9 cellular contexts compared by ENCODE assay signal in the genomic region with DNA sequence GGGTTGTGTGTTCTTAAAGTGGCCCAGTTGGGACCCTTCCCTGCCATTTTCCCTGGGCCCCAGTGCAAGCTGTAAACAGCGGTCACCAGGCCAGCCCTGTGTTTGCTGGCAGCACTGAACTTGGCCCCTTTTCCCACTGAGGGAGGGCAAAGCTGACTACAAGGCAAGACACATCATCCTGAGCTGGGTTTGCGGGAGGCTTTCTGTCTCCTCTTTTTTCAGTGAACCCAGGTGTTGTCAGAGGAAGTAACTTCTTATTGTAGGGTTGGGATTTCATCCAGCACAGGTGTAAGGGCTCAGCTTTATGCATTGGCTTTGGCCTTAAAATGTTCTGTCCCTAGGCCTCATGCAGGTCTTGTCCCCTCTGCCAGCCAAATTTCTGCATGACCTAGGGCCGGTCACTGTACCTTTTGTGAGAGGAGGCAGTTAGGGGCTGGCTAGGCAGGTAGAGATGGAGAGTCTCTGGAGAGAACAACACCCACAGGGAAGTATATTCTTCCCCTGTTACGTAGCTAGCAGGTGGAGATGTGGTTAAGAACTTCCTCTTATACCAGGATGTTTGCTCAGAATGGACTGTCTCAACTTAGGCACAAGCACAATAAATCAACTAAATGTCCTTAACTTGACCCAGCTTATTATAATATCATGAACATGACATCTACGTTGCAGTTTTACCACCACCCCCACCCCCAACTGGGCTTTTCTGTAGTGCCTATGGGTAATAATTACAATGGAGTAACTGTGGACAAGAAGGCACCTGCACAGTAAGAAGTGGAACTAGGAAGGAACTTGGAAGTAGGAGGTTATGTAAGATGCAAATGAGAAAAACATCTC.
A peak's percentile ranks its signal among the peaks of the same experiment; 100 is the strongest.
DNase-seq lines count a peak whose midpoint lies in the region; ATAC-seq and TF ChIP-seq lines count a peak whose summit lies in the region.
"Had no signal": no experiment of that assay in that cellular context is flagged by ENCODE, and none has a peak within 500 bp of the region (broad histone marks: within the 10 kb centered on the region; RNA-seq: fewer than 3 reads in every experiment).

No MANE protein-coding gene starts in this region.

- H3K9me3 ChIP-seq in neutrophil, result no peaks in the 10 kb centered on the region

- H3K36me3 ChIP-seq in neutrophil, result no peaks in the 10 kb centered on the region

- H3K27ac ChIP-seq in neutrophil, result peak overlapping the region; percentile 98
- H3K27ac ChIP-seq: KMS-11 had no signal

- peaks cover 79 to 87% of the 10 kb centered on the region in 2 experiments for H3K4me1 ChIP-seq in neutrophil (ENCODE audit: control insufficient read depth in 1 of 2, insufficient read depth in 1 of 2, low read depth in 1 of 2, low read length in 1 of 2)

- H3K27me3 ChIP-seq in neutrophil, result no peaks in the 10 kb centered on the region

- ATAC-seq in GM18907 (IDR thresholded peaks at IDR 0.05; ENCODE audit: unreplicated experiment) (peak; percentile 97), HG02852 (IDR thresholded peaks at IDR 0.05; ENCODE audit: unreplicated experiment) (peak; percentile 85)

- peak; percentile 21 for TF ChIP-seq CTCF in neutrophil (IDR thresholded peaks at IDR 0.05)

- peak overlapping the region; percentile 41 to 45 for H3K4me3 ChIP-seq in neutrophil (ENCODE audit: low read depth in 1 of 2, low read length in 1 of 2)

- DNase-seq in NOMO-1 treated with dmso at 0.1 percent for 144 hours (lab: John Stamatoyannopoulos, UW; ENCODE audit: unreplicated experiment) (peak; percentile 84), DMS 273 treated with DMSO at 0.1 percent for 48 hours (lab: John Stamatoyannopoulos, UW) (no peak), NCI-H345 treated with DMSO at 0.1 percent for 48 hours (lab: John Stamatoyannopoulos, UW; ENCODE audit: unreplicated experiment) (no peak)
- no peak for DNase-seq in stimulated activated CD4-positive, alpha-beta T cell treated with anti-CD3 and anti-CD28 coated beads, Interleukin-1b, Interleukin-23, amount 100 ng/mL, for 48 hours
- no peak for DNase-seq in activated effector memory CD4-positive, alpha-beta T cell treated with Interleukin-2 at 50 U/mL for 16 hours
